Comparison of ENCODE assay signal across 13 cellular contexts in genomic region chr13:26679945-26680516, GRCh38.
A peak's percentile ranks its signal among the peaks of the same experiment; 100 is the strongest.
DNase-seq lines count a peak whose midpoint lies in the region; ATAC-seq lines count a peak whose summit lies in the region.
"Had no signal": no experiment of that assay in that cellular context is flagged by ENCODE, and none has a peak within 500 bp of the region (broad histone marks: within the 10 kb centered on the region; RNA-seq: fewer than 3 reads in every experiment).

No MANE protein-coding gene starts in this region.

- H3K27ac ChIP-seq in caudate nucleus (ENCODE audit: low read depth, low read length), result peak overlapping the region; percentile 36
- H3K27ac ChIP-seq: sigmoid colon, upper lobe of left lung had no signal

- no peaks in the 10 kb centered on the region for H3K4me1 Mint-ChIP-seq in activated CD4-positive, alpha-beta T cell treated with anti-CD3 and anti-CD28 coated beads for 36 hours

- CTCF ChIA-PET in activated CD4-positive, alpha-beta T cell treated with anti-CD3 and anti-CD28 coated beads for 36 hours (lab: Charles Lee), result interaction anchor here (1.5 kb wide), 1 partner anchor 19 kb away, joined by 4 read pairs; no protein-coding TSS in a partner anchor

- DNase-seq in A172 (ENCODE audit: low spot score) (peak; percentile 49), LHCN-M2 (ENCODE audit: low read depth) (peak; percentile 3), caudate nucleus (lab: John Stamatoyannopoulos, UW) (peak in 15 of 61 donors; percentile 17 to 49 (median 36)), kidney glomerular epithelial cell (lab: John Stamatoyannopoulos, UW) (peak; percentile 27), SW 1271 (lab: John Stamatoyannopoulos, UW) (no peak)
- no peak for DNase-seq in activated CD4-positive, alpha-beta T cell treated with anti-CD3 and anti-CD28 coated beads for 36 hours
- no peak for DNase-seq in activated CD4-positive, alpha-beta T cell treated with anti-CD3 and anti-CD28 coated beads for 48 hours
- DNase-seq: activated CD8-positive, alpha-beta T cell treated with anti-CD3 and anti-CD28 coated beads for 36 hours; activated naive CD4-positive, alpha-beta T cell treated with Interleukin-2 at 50 U/mL for 16 hours; effector CD4-positive, alpha-beta T cell; sigmoid colon had no signal

- no peak overlapping the region for H3K27ac Mint-ChIP-seq in activated CD4-positive, alpha-beta T cell treated with anti-CD3 and anti-CD28 coated beads for 36 hours
- H3K27ac Mint-ChIP-seq: activated CD8-positive, alpha-beta T cell treated with anti-CD3 and anti-CD28 coated beads for 36 hours had no signal

- no peak overlapping the region for H3K4me3 Mint-ChIP-seq in activated CD4-positive, alpha-beta T cell treated with anti-CD3 and anti-CD28 coated beads for 36 hours
- H3K4me3 Mint-ChIP-seq: activated CD8-positive, alpha-beta T cell treated with anti-CD3 and anti-CD28 coated beads for 36 hours had no signal

- no peaks in the 10 kb centered on the region for H3K36me3 Mint-ChIP-seq in activated CD4-positive, alpha-beta T cell treated with anti-CD3 and anti-CD28 coated beads for 36 hours (ENCODE audit: low read depth)

- intact Hi-C loops in activated CD4-positive, alpha-beta T cell treated with anti-CD3 and anti-CD28 coated beads for 36 hours (cut with DNase I, micrococcal nuclease), result no loop called here

- ATAC-seq in activated CD4-positive, alpha-beta T cell treated with anti-CD3 and anti-CD28 coated beads for 36 hours, result no peak
- ATAC-seq in activated CD4-positive, CD25-positive, alpha-beta regulatory T cell treated with anti-CD3 and anti-CD28 coated beads, Interleukin-2, amount 50 U/mL, for 24 hours, result no peak
- ATAC-seq: activated CD8-positive, alpha-beta T cell treated with anti-CD3 and anti-CD28 coated beads for 36 hours had no signal

- no peaks in the 10 kb centered on the region for H3K9me3 Mint-ChIP-seq in activated CD4-positive, alpha-beta T cell treated with anti-CD3 and anti-CD28 coated beads for 36 hours (ENCODE audit: low read depth)
- H3K9me3 Mint-ChIP-seq: activated CD8-positive, alpha-beta T cell treated with anti-CD3 and anti-CD28 coated beads for 36 hours had no signal

- POLR2A ChIA-PET in activated CD4-positive, alpha-beta T cell treated with anti-CD3 and anti-CD28 coated beads for 36 hours (lab: Charles Lee), result no interaction called here

- peaks cover 6% of the 10 kb centered on the region for H3K27me3 Mint-ChIP-seq in activated CD4-positive, alpha-beta T cell treated with anti-CD3 and anti-CD28 coated beads for 36 hours

Comparison
In these comparisons a context has a peak if more than half of its experiments do, and no peak if none do; other contexts are left out.
1. DNase-seq: peak in A172 (single experiment), LHCN-M2 (single experiment) and kidney glomerular epithelial cell (single experiment); none in activated CD4-positive, alpha-beta T cell treated with anti-CD3 and anti-CD28 coated beads for 36 hours (single experiment), activated CD4-positive, alpha-beta T cell treated with anti-CD3 and anti-CD28 coated beads for 48 hours (single experiment) and SW 1271 (0 of 2).